ENCODE assay signal across 9 cellular contexts in the genomic region with DNA sequence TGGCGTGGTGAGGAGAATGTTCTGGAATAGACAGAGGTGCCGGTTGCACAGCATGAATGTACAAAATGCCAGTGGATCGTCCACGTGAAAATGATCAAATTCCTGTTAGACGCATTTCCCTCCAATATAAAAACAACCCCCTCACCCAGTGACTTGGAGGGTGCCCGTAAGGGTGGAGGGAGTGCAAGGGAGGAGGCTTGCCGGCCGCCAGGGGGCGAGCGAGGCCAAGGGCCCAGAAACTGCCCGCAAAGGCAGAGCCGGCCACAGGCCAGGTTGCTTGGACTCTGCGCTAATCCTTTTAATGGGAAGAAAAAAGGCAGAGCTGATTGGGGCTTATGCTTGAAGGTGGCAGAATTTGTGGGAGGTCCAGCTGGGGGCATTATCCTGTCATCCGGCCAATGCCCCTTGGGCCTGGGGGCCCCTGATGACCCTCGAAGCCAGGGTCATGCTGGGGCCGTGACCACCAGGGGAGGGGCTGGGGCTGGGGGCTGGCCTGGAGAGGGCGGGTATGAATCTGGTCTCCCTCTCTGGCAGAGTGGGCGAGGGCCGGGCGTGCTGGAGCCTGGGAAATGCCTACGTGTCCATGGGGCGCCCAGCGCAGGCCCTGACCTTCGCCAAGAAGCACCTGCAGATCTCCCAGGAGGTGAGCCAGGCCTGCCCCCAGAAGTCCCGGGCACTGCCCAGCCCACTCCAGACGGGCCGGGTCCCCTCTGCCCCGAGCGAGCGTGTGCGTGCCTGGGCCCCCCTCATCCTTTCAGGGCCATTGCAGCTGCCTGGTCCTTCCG. TPM values are rescaled to one million over a fixed set of nuclear protein-coding genes. Genes with fewer than 3 reads are reported as not detected.
DNase-seq lines count a peak whose midpoint lies in the region; ATAC-seq, FAIRE-seq and TF ChIP-seq lines count a peak whose summit lies in the region.
"Had no signal": no experiment of that assay in that cellular context is flagged by ENCODE, and none has a peak within 500 bp of the region (broad histone marks: within the 10 kb centered on the region; RNA-seq: fewer than 3 reads in every experiment).

No MANE protein-coding gene starts in this region.

- TF ChIP-seq RAD21 in GM12878 (IDR thresholded peaks at IDR 0.05; ENCODE audit: insufficient read depth, low read depth, low read length): peak; percentile 76

- ATAC-seq in GM12878 (peak; percentile 93), GM18909 (IDR thresholded peaks at IDR 0.05; ENCODE audit: poor library complexity, unreplicated experiment) (no peak), HG02678 (IDR thresholded peaks at IDR 0.05; ENCODE audit: unreplicated experiment) (no peak)
- ATAC-seq in stimulated activated effector memory CD8-positive, alpha-beta T cell treated with anti-CD3 and anti-CD28 coated beads, Interleukin-12 subunit alpha, Interleukin-12 subunit beta, amount 100 ng/mL, for 72 hours: peak; percentile 42

- H3K4me3 Mint-ChIP-seq in stimulated activated effector memory CD8-positive, alpha-beta T cell treated with anti-CD3 and anti-CD28 coated beads, Interleukin-12 subunit alpha, Interleukin-12 subunit beta, amount 100 ng/mL, for 72 hours: no peak overlapping the region

- FAIRE-seq in GM12878 (lab: Jason Lieb, UNC): no peak

- peak; percentile 67 for DNase-seq in AG20443 (ENCODE audit: low spot score)
- peak; percentile 91 for DNase-seq in GM10266 (ENCODE audit: extremely low spot score)
- peak; percentile 62 for DNase-seq in NCI-H82 treated with DMSO at 0.1 percent for 48 hours (lab: John Stamatoyannopoulos, UW; ENCODE audit: unreplicated experiment)
- no peak for DNase-seq in GM12878 (ENCODE audit: low read depth, low spot score)
- DNase-seq in iPS-NIHi11 (ENCODE audit: low spot score): peak; percentile 89
- DNase-seq in stimulated activated effector memory CD8-positive, alpha-beta T cell treated with anti-CD3 and anti-CD28 coated beads, Interleukin-12 subunit alpha, Interleukin-12 subunit beta, amount 100 ng/mL, for 72 hours (ENCODE audit: low spot score in 2 of 2): peak in 1 of 2 donors; percentile 38
- DNase-seq: naive B cell had no signal

- H2AFZ ChIP-seq in GM12878 (ENCODE audit: control insufficient read depth, low read depth, low read length): no peak overlapping the region

- no peaks in the 10 kb centered on the region for H3K36me3 ChIP-seq in GM12878 (ENCODE audit: control insufficient read depth in 2 of 2, insufficient read depth in 2 of 2, low read length in 1 of 2)

- no peak for TF ChIP-seq POLR2A in GM12878 (IDR thresholded peaks at IDR 0.05; ENCODE audit: low read depth, low read length)

- H3K4me1 Mint-ChIP-seq in stimulated activated effector memory CD8-positive, alpha-beta T cell treated with anti-CD3 and anti-CD28 coated beads, Interleukin-12 subunit alpha, Interleukin-12 subunit beta, amount 100 ng/mL, for 72 hours: no peaks in the 10 kb centered on the region
- H3K4me1 Mint-ChIP-seq: naive B cell had no signal

- SMC1A ChIA-PET in GM12878 (lab: Charles Lee; ENCODE audit: uncharacterized antibody, unreplicated experiment): interaction anchor here (1.2 kb wide), 1 partner anchor 24 kb away, joined by 4 read pairs; no protein-coding TSS in a partner anchor

- H3K27me3 ChIP-seq in GM12878 (replicated peaks in 1 of 2; ENCODE audit: control insufficient read depth in 2 of 2, insufficient read depth in 2 of 2, low read length in 1 of 2): no peaks in the 10 kb centered on the region

- H3K4me1 ChIP-seq in GM12878 (ENCODE audit: control insufficient read depth, insufficient read depth, low read length): no peaks in the 10 kb centered on the region

- H3K36me3 Mint-ChIP-seq in stimulated activated effector memory CD8-positive, alpha-beta T cell treated with anti-CD3 and anti-CD28 coated beads, Interleukin-12 subunit alpha, Interleukin-12 subunit beta, amount 100 ng/mL, for 72 hours: no peaks in the 10 kb centered on the region
- H3K36me3 Mint-ChIP-seq: naive B cell had no signal

- peak; percentile 89 for TF ChIP-seq CTCF in GM10266 (IDR thresholded peaks at IDR 0.05; ENCODE audit: control insufficient read depth, insufficient read depth, low read depth, missing control alignments)
- peak; percentile 84 to 98 (median 97) for TF ChIP-seq CTCF in GM12878 (IDR thresholded peaks at IDR 0.05 in 2 of 3, conservative IDR thresholded peaks at IDR 0.05 in 1 of 3; ENCODE audit: control insufficient read depth in 2 of 3, extremely low read depth in 1 of 3, insufficient read depth in 1 of 3, low read depth in 3 of 3, low read length in 3 of 3)

- RAD21 ChIA-PET in GM12878 (lab: Charles Lee; ENCODE audit: unreplicated experiment): no interaction called here

- no peaks in the 10 kb centered on the region for H3K9me3 ChIP-seq in GM12878 (replicated peaks; ENCODE audit: control insufficient read depth, insufficient read depth, low read length)

- in situ Hi-C loops in GM12878 (cut with MboI): loop anchor here (5.0 kb wide), 1 partner anchor 58 kb away; no protein-coding TSS in a partner anchor

- CTCF ChIA-PET in GM12878 (lab: Yijun Ruan, JAX): interaction anchor here (0.7 kb wide), 1 partner anchor 24 kb away, joined by 3 read pairs; no protein-coding TSS in a partner anchor

- POLR2A ChIA-PET in GM12878 (lab: Charles Lee): no interaction called here

- no peak for TF ChIP-seq EP300 in GM12878 (IDR thresholded peaks at IDR 0.05; ENCODE audit: borderline replicate concordance in 1 of 2, control insufficient read depth in 1 of 2, low read depth in 2 of 2, low read length in 2 of 2)

- H3K4me2 ChIP-seq in GM12878 (ENCODE audit: control insufficient read depth, insufficient read depth): no peak overlapping the region

- intact Hi-C loops in GM12878 (cut with micrococcal nuclease; ENCODE audit: unreplicated experiment): loop anchor here (1.0 kb wide), 1 partner anchor 61 kb away; a partner anchor contains a TSS

- no TSS peak for BruUV-seq in GM12878 (replicated peaks; lab: Mats Ljungman, UMichigan)

- no peak overlapping the region for H3K4me3 ChIP-seq in GM12878

- no peak overlapping the region for H3K27ac ChIP-seq in GM12878 (ENCODE audit: control insufficient read depth, insufficient read depth)

- H3K27ac Mint-ChIP-seq in stimulated activated effector memory CD8-positive, alpha-beta T cell treated with anti-CD3 and anti-CD28 coated beads, Interleukin-12 subunit alpha, Interleukin-12 subunit beta, amount 100 ng/mL, for 72 hours: no peak overlapping the region
- H3K27ac Mint-ChIP-seq: naive B cell had no signal

- 28% methylated on average over 32 of the region's 32 CpGs for WGBS in GM12878 (ENCODE audit: insufficient coverage, insufficient replicate concordance, low lambda C conversion rate, missing lambda C conversion rate)

- no peaks in the 10 kb centered on the region for H3K9me3 Mint-ChIP-seq in stimulated activated effector memory CD8-positive, alpha-beta T cell treated with anti-CD3 and anti-CD28 coated beads, Interleukin-12 subunit alpha, Interleukin-12 subunit beta, amount 100 ng/mL, for 72 hours
- H3K9me3 Mint-ChIP-seq: naive B cell had no signal

- H3K79me2 ChIP-seq in GM12878 (ENCODE audit: control insufficient read depth, insufficient read depth, low read length): no peaks in the 10 kb centered on the region

- H4K20me1 ChIP-seq in GM12878 (ENCODE audit: control insufficient read depth, insufficient read depth): no peaks in the 10 kb centered on the region

- H3K9ac ChIP-seq in GM12878 (ENCODE audit: control insufficient read depth, insufficient read depth, low read length): no peak overlapping the region

RNA-seq across cellular contexts. Expression of a gene that starts 12.0 kb away (rescaled TPM):
- 0.98 and 1.7 TPM in 2 replicates for total RNA-seq in GM12878 (2013; cell fraction: nucleolus; rRNA removed)
- total RNA-seq in GM12878 (2014; rRNA removed): not detected in 2 replicates
- not detected in 2 replicates for total RNA-seq in GM12878 (2014; rRNA removed; fragmentation: Illumina TruSeq; extraction: Trizol)
- total RNA-seq in GM12878 (2021): 0.10 TPM in 1 of 2 replicates, not detected in the other
- polyA plus RNA-seq in GM12878 (2011; ENCODE audit: low read depth): not detected
- 0.04 and 0.10 TPM in 2 replicates for polyA plus RNA-seq in GM12878 (2011; rRNA removed)
- 0.12 and 0.15 TPM in 2 replicates for polyA plus RNA-seq in GM12878 (2011; cell fraction: cytosol; rRNA removed)
- 0.61 and 1.2 TPM in 2 replicates for polyA plus RNA-seq in GM12878 (2011; cell fraction: nucleus; rRNA removed)
- polyA plus RNA-seq in GM12878 (2012): 0.14 and 0.19 TPM in 2 replicates
- not detected in 2 replicates for polyA plus RNA-seq in GM12878 (2014; fragmentation: Illumina TruSeq; extraction: Trizol)
- polyA plus RNA-seq in GM12878 (2014; fragmentation: Nextera tagmentation; extraction: Ambion mirVana): not detected
- 0.04 TPM in 2 replicates for polyA plus RNA-seq in GM12878 (2014; rRNA removed)
- not detected for polyA plus RNA-seq in GM12878 (2016; fragmentation: Nextera tagmentation; extraction: Ambion mirVana)
- 0.10 TPM in 1 of 2 replicates, not detected in the other for polyA minus RNA-seq in GM12878 (2011; rRNA and poly(A)+ RNA removed)
- polyA minus RNA-seq in GM12878 (2011; cell fraction: cytosol; rRNA and poly(A)+ RNA removed): 0.67 TPM in 1 of 2 replicates, not detected in the other
- polyA minus RNA-seq in GM12878 (2011; cell fraction: nucleus; rRNA and poly(A)+ RNA removed): 0.29 and 0.48 TPM in 2 replicates

RNA-seq across cellular contexts. Expression of a gene that starts 24.2 kb away (rescaled TPM):
- total RNA-seq in GM12878 (2013; cell fraction: nucleolus; rRNA removed): 3.0 and 4.6 TPM in 2 replicates
- total RNA-seq in GM12878 (2014; rRNA removed) (18.1 and 29.7 TPM in 2 replicates), GM12878 (2014; rRNA removed; fragmentation: Illumina TruSeq; extraction: Trizol) (4.6 and 4.8 TPM in 2 replicates), GM12878 (2021) (23.5 and 26.1 TPM in 2 replicates)
- polyA plus RNA-seq in GM12878 (2011; ENCODE audit: low read depth): 3.2 TPM
- polyA plus RNA-seq in GM12878 (2011; rRNA removed) (1.2 and 3.8 TPM in 2 replicates), GM12878 (2014; fragmentation: Illumina TruSeq; extraction: Trizol) (0.66 TPM in 1 of 2 replicates, not detected in the other), GM12878 (2014; fragmentation: Nextera tagmentation; extraction: Ambion mirVana) (1 to 10 TPM in 1 of 2 experiments, not detected in 1; 1.5 TPM), GM12878 (2014; rRNA removed) (23.8 and 26.3 TPM in 2 replicates), GM12878 (2016; fragmentation: Nextera tagmentation; extraction: Ambion mirVana) (10 to 100 TPM; 14.7 to 25.8 TPM)
- 5.9 and 8.6 TPM in 2 replicates for polyA plus RNA-seq in GM12878 (2011; cell fraction: cytosol; rRNA removed)
- 6.3 and 9.4 TPM in 2 replicates for polyA plus RNA-seq in GM12878 (2011; cell fraction: nucleus; rRNA removed)
- polyA plus RNA-seq in GM12878 (2012): 7.6 and 11.2 TPM in 2 replicates
- 0.29 and 0.82 TPM in 2 replicates for polyA minus RNA-seq in GM12878 (2011; rRNA and poly(A)+ RNA removed)
- 1.2 and 3.7 TPM in 2 replicates for polyA minus RNA-seq in GM12878 (2011; cell fraction: cytosol; rRNA and poly(A)+ RNA removed)
- 3.3 and 7.7 TPM in 2 replicates for polyA minus RNA-seq in GM12878 (2011; cell fraction: nucleus; rRNA and poly(A)+ RNA removed)

RNA-seq across cellular contexts. Expression of a gene that starts 34.1 kb away (rescaled TPM):
- 35.2 and 40.5 TPM in 2 replicates for total RNA-seq in GM12878 (2013; cell fraction: nucleolus; rRNA removed)
- total RNA-seq in GM12878 (2014; rRNA removed) (1.9 and 2.2 TPM in 2 replicates), GM12878 (2014; rRNA removed; fragmentation: Illumina TruSeq; extraction: Trizol) (0.55 and 0.58 TPM in 2 replicates), GM12878 (2021) (2.4 and 2.6 TPM in 2 replicates)
- polyA plus RNA-seq in GM12878 (2011; ENCODE audit: low read depth): 0.59 TPM
- polyA plus RNA-seq in GM12878 (2011; rRNA removed) (1.9 and 4.9 TPM in 2 replicates), GM12878 (2014; fragmentation: Illumina TruSeq; extraction: Trizol) (0.34 TPM in 1 of 2 replicates, not detected in the other), GM12878 (2014; fragmentation: Nextera tagmentation; extraction: Ambion mirVana) (under 1 TPM in 1 of 2 experiments, not detected in 1; 0.11 TPM), GM12878 (2014; rRNA removed) (1.6 and 2.1 TPM in 2 replicates), GM12878 (2016; fragmentation: Nextera tagmentation; extraction: Ambion mirVana) (1 to 10 TPM; 1.8 to 2.2 TPM)
- polyA plus RNA-seq in GM12878 (2011; cell fraction: cytosol; rRNA removed): 5.3 and 9.1 TPM in 2 replicates
- polyA plus RNA-seq in GM12878 (2011; cell fraction: nucleus; rRNA removed): 80.5 and 97.8 TPM in 2 replicates
- 2.7 and 2.9 TPM in 2 replicates for polyA plus RNA-seq in GM12878 (2012)
- polyA minus RNA-seq in GM12878 (2011; rRNA and poly(A)+ RNA removed): 3.6 and 6.7 TPM in 2 replicates
- 2.4 and 2.8 TPM in 2 replicates for polyA minus RNA-seq in GM12878 (2011; cell fraction: cytosol; rRNA and poly(A)+ RNA removed)
- 10.4 and 18.9 TPM in 2 replicates for polyA minus RNA-seq in GM12878 (2011; cell fraction: nucleus; rRNA and poly(A)+ RNA removed)

RNA-seq across cellular contexts. Expression of a gene that starts 35.5 kb away (rescaled TPM):
- 0.13 TPM in 1 of 2 replicates, not detected in the other for total RNA-seq in GM12878 (2013; cell fraction: nucleolus; rRNA removed)
- total RNA-seq in GM12878 (2014; rRNA removed): 0.11 and 0.23 TPM in 2 replicates
- total RNA-seq in GM12878 (2014; rRNA removed; fragmentation: Illumina TruSeq; extraction: Trizol): not detected in 2 replicates
- 0.08 TPM in 1 of 2 replicates, not detected in the other for total RNA-seq in GM12878 (2021)
- polyA plus RNA-seq in GM12878 (2011; ENCODE audit: low read depth): not detected
- polyA plus RNA-seq in GM12878 (2011; rRNA removed): 0.01 and 0.04 TPM in 2 replicates
- polyA plus RNA-seq in GM12878 (2011; cell fraction: cytosol; rRNA removed): 0.02 and 0.04 TPM in 2 replicates
- polyA plus RNA-seq in GM12878 (2011; cell fraction: nucleus; rRNA removed): 0.29 and 0.49 TPM in 2 replicates
- polyA plus RNA-seq in GM12878 (2012): 0.01 TPM in 1 of 2 replicates, not detected in the other
- not detected in 2 replicates for polyA plus RNA-seq in GM12878 (2014; fragmentation: Illumina TruSeq; extraction: Trizol)
- polyA plus RNA-seq in GM12878 (2014; fragmentation: Nextera tagmentation; extraction: Ambion mirVana): not detected
- polyA plus RNA-seq in GM12878 (2014; rRNA removed): not detected in 2 replicates
- under 1 TPM in 1 of 2 experiments, not detected in 1; 0.04 TPM for polyA plus RNA-seq in GM12878 (2016; fragmentation: Nextera tagmentation; extraction: Ambion mirVana)
- polyA minus RNA-seq in GM12878 (2011; rRNA and poly(A)+ RNA removed): 0.26 TPM in 1 of 2 replicates, not detected in the other
- polyA minus RNA-seq in GM12878 (2011; cell fraction: cytosol; rRNA and poly(A)+ RNA removed): not detected in 2 replicates
- polyA minus RNA-seq in GM12878 (2011; cell fraction: nucleus; rRNA and poly(A)+ RNA removed): 0.24 and 0.38 TPM in 2 replicates

Comparison
In these comparisons a context has a peak if more than half of its experiments do, and no peak if none do; other contexts are left out.
1. ATAC-seq: peak in GM12878 (single experiment) and stimulated activated effector memory CD8-positive, alpha-beta T cell treated with anti-CD3 and anti-CD28 coated beads, Interleukin-12 subunit alpha, Interleukin-12 subunit beta, amount 100 ng/mL, for 72 hours (single experiment); none in GM18909 (single experiment) and HG02678 (single experiment).